In the genomic region with DNA sequence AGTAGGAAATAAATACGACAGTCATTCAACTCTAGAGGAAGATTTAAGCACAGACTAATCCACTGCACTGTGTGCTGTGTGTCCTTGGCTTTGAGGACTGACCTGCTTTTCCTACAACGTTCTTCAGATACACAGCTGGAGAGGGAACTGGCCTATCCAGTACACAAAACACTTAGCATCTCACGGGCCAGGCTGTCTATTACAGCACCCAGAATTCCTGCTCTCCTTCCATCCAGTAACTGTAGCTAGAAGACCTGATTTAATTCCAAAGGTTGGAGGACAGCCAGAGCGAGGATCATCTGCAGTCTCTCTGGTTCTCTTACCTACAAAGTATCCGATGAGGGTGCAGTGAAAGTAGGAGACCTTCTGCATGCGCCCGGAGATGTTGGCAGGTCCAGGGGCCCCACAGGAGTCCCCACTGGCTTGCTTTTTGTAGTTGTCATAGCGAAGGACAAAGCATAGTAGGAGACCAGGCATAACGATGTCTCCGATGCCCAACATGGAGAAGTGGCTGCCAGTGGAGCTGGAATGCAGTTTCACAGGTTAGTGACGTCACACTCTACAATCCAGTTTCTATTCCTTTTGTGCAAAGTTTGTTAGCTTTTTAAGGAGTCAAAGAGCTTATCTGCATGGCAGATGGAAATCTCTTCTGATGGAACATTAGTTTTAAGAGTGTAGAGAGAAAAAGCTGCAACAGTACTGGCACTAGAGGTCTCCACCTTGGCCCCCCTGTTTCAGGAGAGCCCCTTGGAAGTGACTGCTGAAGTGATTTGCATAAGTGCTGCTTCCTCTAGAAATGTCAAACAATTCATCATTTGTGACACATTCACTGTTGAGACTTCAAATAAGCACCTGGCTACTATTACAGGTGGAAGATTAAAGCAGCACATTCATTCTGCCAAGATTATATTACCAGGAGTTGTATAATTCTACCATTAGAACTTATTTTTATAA, we compare ENCODE assay signal across 25 cellular contexts. TPM values are rescaled to one million over a fixed set of nuclear protein-coding genes. Genes with fewer than 3 reads are reported as not detected.
DNase-seq lines count a peak whose midpoint lies in the region; ATAC-seq, FAIRE-seq and TF ChIP-seq lines count a peak whose summit lies in the region.
"Had no signal": no experiment of that assay in that cellular context is flagged by ENCODE, and none has a peak within 500 bp of the region (broad histone marks: within the 10 kb centered on the region; RNA-seq: fewer than 3 reads in every experiment).

No MANE protein-coding gene starts in this region.

- FAIRE-seq in RCC 7860 (lab: Jason Lieb, UNC) = no peak
- FAIRE-seq: colon, HTR-8/SVneo had no signal

- H3K9me3 Mint-ChIP-seq in endodermal cell = no peaks in the 10 kb centered on the region
- no peaks in the 10 kb centered on the region for H3K9me3 Mint-ChIP-seq in naive thymus-derived CD8-positive, alpha-beta T cell
- H3K9me3 Mint-ChIP-seq: activated CD8-positive, alpha-beta T cell treated with anti-CD3 and anti-CD28 coated beads for 36 hours; activated naive CD4-positive, alpha-beta T cell treated with anti-CD3 and anti-CD28 coated beads, Interleukin-2, amount 50 U/mL, for 72 hours; H9; T-helper 1 cell treated with Interleukin-12 subunit alpha and Interleukin-12 subunit beta and Interleukin-4 antibody, amounts not matched to agents 30 μg/mL and 1 μg/mL, for 36 hours had no signal

- 93 to 94% methylated on average over 11 of the region's 11 CpGs for WGBS in endodermal cell (ENCODE audit: insufficient coverage in 1 of 2, insufficient read length in 1 of 2), 2 experiments
- WGBS in gastroesophageal sphincter (ENCODE audit: low coverage in 1 of 2), 2 donors = 63 to 78% methylated on average over 4 to 8 of the region's 11 CpGs

- peak; percentile 12; the same call in 1 of the 2 replicates for TF ChIP-seq RAD21 in Ishikawa (IDR thresholded peaks at IDR 0.05; ENCODE audit: low read depth)

- TF ChIP-seq POLR2A in gastroesophageal sphincter (IDR thresholded peaks at IDR 0.05) = no peak

- no peak overlapping the region for H3K27ac ChIP-seq in endodermal cell (ENCODE audit: low read depth, low read length)
- H3K27ac ChIP-seq in osteoblast (ENCODE audit: low read depth, low read length) = no peak overlapping the region
- no peak overlapping the region for H3K27ac ChIP-seq in gastroesophageal sphincter
- H3K27ac ChIP-seq: thoracic aorta had no signal

- H3K36me3 Mint-ChIP-seq in endodermal cell (ENCODE audit: low read depth) = peaks cover 67% of the 10 kb centered on the region
- peaks cover 0 to 87% (median 11%) of the 10 kb centered on the region in 3 donors for H3K36me3 Mint-ChIP-seq in naive thymus-derived CD8-positive, alpha-beta T cell
- H3K36me3 Mint-ChIP-seq: activated naive CD4-positive, alpha-beta T cell treated with anti-CD3 and anti-CD28 coated beads, Interleukin-2, amount 50 U/mL, for 72 hours had no signal

- intact Hi-C loops in posterior vena cava (cut with DNase I) = loop anchor here in 1 of 2 donors (2.0 kb wide), 2 partner anchors 21 to 45 kb away; no protein-coding TSS in a partner anchor

- H3K4me3 Mint-ChIP-seq in endodermal cell = no peak overlapping the region
- no peak overlapping the region for H3K4me3 Mint-ChIP-seq in naive thymus-derived CD8-positive, alpha-beta T cell
- H3K4me3 Mint-ChIP-seq: activated CD8-positive, alpha-beta T cell treated with anti-CD3 and anti-CD28 coated beads for 36 hours; H9; T-helper 1 cell treated with Interleukin-12 subunit alpha and Interleukin-12 subunit beta and Interleukin-4 antibody, amounts not matched to agents 30 μg/mL and 1 μg/mL, for 36 hours had no signal

- H3K4me3 ChIP-seq in GM06990 (replicated peaks; ENCODE audit: low read depth, low read length) (no peak overlapping the region), endodermal cell (ENCODE audit: low read length) (no peak overlapping the region), osteoblast (ENCODE audit: insufficient read depth, low read length) (no peak overlapping the region), gastroesophageal sphincter (no peak overlapping the region)
- H3K4me3 ChIP-seq: mucosa of descending colon, thoracic aorta had no signal

- peaks cover 26% of the 10 kb centered on the region for H3K36me3 ChIP-seq in GM06990 (ENCODE audit: control insufficient read depth, insufficient read depth, low read length)
- H3K36me3 ChIP-seq in endodermal cell (ENCODE audit: control insufficient read depth, insufficient read depth, low read length) = peaks cover 64% of the 10 kb centered on the region
- H3K36me3 ChIP-seq in osteoblast (ENCODE audit: insufficient read depth, low read length) = peaks cover 53% of the 10 kb centered on the region
- H3K36me3 ChIP-seq in gastroesophageal sphincter = peaks cover 0 to 87% of the 10 kb centered on the region in 2 donors

- H3K4me1 Mint-ChIP-seq in endodermal cell = no peaks in the 10 kb centered on the region
- peaks cover 0 to 12% (median 4%) of the 10 kb centered on the region in 4 donors for H3K4me1 Mint-ChIP-seq in naive thymus-derived CD8-positive, alpha-beta T cell

- no peak for ATAC-seq in gastroesophageal sphincter
- ATAC-seq in naive thymus-derived CD8-positive, alpha-beta T cell = no peak
- ATAC-seq: activated CD8-positive, alpha-beta T cell treated with anti-CD3 and anti-CD28 coated beads for 36 hours; activated naive CD4-positive, alpha-beta T cell treated with anti-CD3 and anti-CD28 coated beads, Interleukin-2, amount 50 U/mL, for 72 hours; PC-3 had no signal

- DNase-seq in GM06990 (ENCODE audit: extremely low read depth, insufficient read length) (no peak), endodermal cell (peak; percentile 28), osteoblast (ENCODE audit: insufficient read length, low spot score, missing footprints) (peak; percentile 29), posterior vena cava (ENCODE audit: low spot score) (no peak), RCC 7860 (ENCODE audit: low spot score) (no peak)
- no peak for DNase-seq in naive thymus-derived CD8-positive, alpha-beta T cell
- DNase-seq: activated CD4-positive, CD25-positive, alpha-beta regulatory T cell; activated CD8-positive, alpha-beta T cell treated with anti-CD3 and anti-CD28 coated beads for 36 hours; activated T-cell treated with anti-CD3 and anti-CD28 coated beads, Interleukin-2, amount 50 U/mL, for 48 hours; foreskin fibroblast; H9; Kasumi-1; mucosa of descending colon; NCI-H1048; NCI-H2081 treated with DMSO at 0.1 percent for 48 hours; NCI-H69; PC-3; retina had no signal

- TF ChIP-seq EP300 in Ishikawa (IDR thresholded peaks at IDR 0.05; ENCODE audit: borderline replicate concordance) = peak; percentile 61; the same call in 1 of the 2 replicates
- no peak for TF ChIP-seq EP300 in gastroesophageal sphincter (IDR thresholded peaks at IDR 0.05)

- H3K27ac Mint-ChIP-seq in endodermal cell = no peak overlapping the region
- H3K27ac Mint-ChIP-seq in naive thymus-derived CD8-positive, alpha-beta T cell = peak overlapping the region in 3 of 10 donors; percentile 18 to 59 (median 56)
- H3K27ac Mint-ChIP-seq: T-helper 1 cell treated with Interleukin-12 subunit alpha and Interleukin-12 subunit beta and Interleukin-4 antibody, amounts not matched to agents 30 μg/mL and 1 μg/mL, for 36 hours had no signal

- H4K20me1 ChIP-seq in osteoblast (ENCODE audit: insufficient read depth, low read length) = no peaks in the 10 kb centered on the region

- no peaks in the 10 kb centered on the region for H3K4me1 ChIP-seq in endodermal cell (ENCODE audit: control insufficient read depth, insufficient read depth, low read length)
- no peaks in the 10 kb centered on the region for H3K4me1 ChIP-seq in osteoblast (ENCODE audit: insufficient read depth, low read length)
- peaks cover 0 to 1% (median 0%) of the 10 kb centered on the region in 3 donors for H3K4me1 ChIP-seq in gastroesophageal sphincter

- H3K9ac ChIP-seq in endodermal cell (ENCODE audit: extremely low read depth, low read length, poor library complexity, severe bottlenecking) = no peak overlapping the region

- H3K27me3 ChIP-seq in GM06990 (replicated peaks; ENCODE audit: control insufficient read depth, insufficient read depth, low read length) (no peaks in the 10 kb centered on the region), endodermal cell (ENCODE audit: control insufficient read depth, insufficient read depth, low read length, poor library complexity, severe bottlenecking) (no peaks in the 10 kb centered on the region), osteoblast (ENCODE audit: insufficient read depth, low read length) (no peaks in the 10 kb centered on the region), gastroesophageal sphincter (no peaks in the 10 kb centered on the region)

- no peaks in the 10 kb centered on the region for H3K79me2 ChIP-seq in osteoblast (ENCODE audit: insufficient read depth, low read length)

- no peak overlapping the region for H2AFZ ChIP-seq in osteoblast (ENCODE audit: low read length)

- no peaks in the 10 kb centered on the region for H3K9me3 ChIP-seq in endodermal cell (ENCODE audit: control insufficient read depth, low read length)
- no peaks in the 10 kb centered on the region for H3K9me3 ChIP-seq in osteoblast (ENCODE audit: low read depth, low read length)
- H3K9me3 ChIP-seq in gastroesophageal sphincter = no peaks in the 10 kb centered on the region
- H3K9me3 ChIP-seq: mucosa of descending colon, thoracic aorta had no signal

- peak; percentile 9 for TF ChIP-seq CTCF in GM06990 (IDR thresholded peaks at IDR 0.05; ENCODE audit: insufficient read depth, low read length, poor library complexity, severe bottlenecking)
- no peak for TF ChIP-seq CTCF in endodermal cell (conservative IDR thresholded peaks at IDR 0.05)
- TF ChIP-seq CTCF in osteoblast (IDR thresholded peaks at IDR 0.05; ENCODE audit: extremely low read depth, low read depth, low read length) = no peak
- no peak for TF ChIP-seq CTCF in gastroesophageal sphincter (IDR thresholded peaks at IDR 0.05)

- H3K4me2 ChIP-seq in osteoblast (ENCODE audit: insufficient read depth, low read length) = no peak overlapping the region

- no peaks in the 10 kb centered on the region for H3K27me3 Mint-ChIP-seq in endodermal cell (ENCODE audit: insufficient read depth)
- no peaks in the 10 kb centered on the region for H3K27me3 Mint-ChIP-seq in naive thymus-derived CD8-positive, alpha-beta T cell
- H3K27me3 Mint-ChIP-seq: activated CD8-positive, alpha-beta T cell treated with anti-CD3 and anti-CD28 coated beads for 36 hours had no signal

- POLR2A ChIA-PET in naive thymus-derived CD8-positive, alpha-beta T cell (lab: Charles Lee) = no interaction called here

RNA-seq across cellular contexts. Expression of gene ACADS, which starts 41.7 kb away (rescaled TPM):
- 1 to 10 TPM; 8.0 to 9.2 TPM for total RNA-seq in endodermal cell
- polyA plus RNA-seq in endodermal cell (2013, experiment 1 of 2) = 6.9 TPM
- 5.5 TPM for polyA plus RNA-seq in endodermal cell (2013, experiment 2 of 2)
- 10.5 and 12.7 TPM in 2 replicates for total RNA-seq in osteoblast
- 10 to 100 TPM; 30.5 to 55.1 (median 40.3) TPM for total RNA-seq in gastroesophageal sphincter
- total RNA-seq in posterior vena cava = 10 to 100 TPM; 12.3 to 15.7 TPM
- total RNA-seq in naive thymus-derived CD8-positive, alpha-beta T cell = 10 to 100 TPM; 14.7 to 15.6 TPM
- polyA plus RNA-seq in naive thymus-derived CD8-positive, alpha-beta T cell = 10 to 100 TPM; 17.7 to 25.7 (median 22.7) TPM

RNA-seq across cellular contexts. Expression of gene UNC119B, which starts 57.1 kb away (rescaled TPM):
- total RNA-seq in endodermal cell (10 to 100 TPM; 52.8 to 60.7 TPM), osteoblast (23.2 and 24.5 TPM in 2 replicates), gastroesophageal sphincter (10 to 100 TPM; 21.8 to 33.3 (median 27.8) TPM), posterior vena cava (10 to 100 TPM; 20.6 to 21.3 TPM)
- polyA plus RNA-seq in endodermal cell (2013, experiment 1 of 2) = 51.5 TPM
- polyA plus RNA-seq in endodermal cell (2013, experiment 2 of 2) = 48.1 TPM
- total RNA-seq in naive thymus-derived CD8-positive, alpha-beta T cell = 10 to 100 TPM; 23.3 to 24.2 TPM
- 10 to 100 TPM in 1 of 3 donors, 1 to 10 TPM in 2; 9.6 to 11.5 (median 9.7) TPM for polyA plus RNA-seq in naive thymus-derived CD8-positive, alpha-beta T cell

Comparison
In these comparisons a context has a peak if more than half of its experiments do, and no peak if none do; other contexts are left out.
1. DNase-seq: peak in endodermal cell (single experiment) and osteoblast (single experiment); none in GM06990 (single experiment), posterior vena cava (single experiment), naive thymus-derived CD8-positive, alpha-beta T cell (0 of 10) and RCC 7860 (single experiment).